ENCODE assay signal across 18 cellular contexts in genomic region chr16:84085774-84086173, GRCh38. TPM values are rescaled to one million over a fixed set of nuclear protein-coding genes. Genes with fewer than 3 reads are reported as not detected.
DNase-seq lines count a peak whose midpoint lies in the region; ATAC-seq and TF ChIP-seq lines count a peak whose summit lies in the region.
"Had no signal": no experiment of that assay in that cellular context is flagged by ENCODE, and none has a peak within 500 bp of the region (broad histone marks: within the 10 kb centered on the region; RNA-seq: fewer than 3 reads in every experiment).

No MANE protein-coding gene starts in this region.

- no peak overlapping the region for H3K27ac Mint-ChIP-seq in activated T-helper 2 cell treated with anti-CD3 and anti-CD28 coated beads, Interferon-gamma antibody, Interleukin-2, Interleukin-4, amounts not matched to agents 10 μg/mL and 5 μg/mL and 100 μg/mL, durations not matched to agents 14 hours and 24 hours and 36 hours

- H3K4me3 ChIP-seq in vagina (no peak overlapping the region), sigmoid colon (no peak overlapping the region)
- H3K4me3 ChIP-seq: PC-9 had no signal

- TF ChIP-seq POLR2A in vagina (IDR thresholded peaks at IDR 0.05) (no peak), sigmoid colon (IDR thresholded peaks at IDR 0.05) (no peak)

- H3K9me3 Mint-ChIP-seq in activated T-helper 2 cell treated with anti-CD3 and anti-CD28 coated beads, Interferon-gamma antibody, Interleukin-2, Interleukin-4, amounts not matched to agents 10 μg/mL and 5 μg/mL and 100 μg/mL, durations not matched to agents 14 hours and 24 hours and 36 hours = no peaks in the 10 kb centered on the region

- H3K36me3 ChIP-seq in vagina (peaks cover 0 to 77% of the 10 kb centered on the region in 2 donors), sigmoid colon (peaks cover 40 to 96% (median 50%) of the 10 kb centered on the region in 4 donors)

- TF ChIP-seq EP300 in sigmoid colon (IDR thresholded peaks at IDR 0.05) = no peak

- H3K27ac ChIP-seq in vagina (no peak overlapping the region), sigmoid colon (no peak overlapping the region)
- H3K27ac ChIP-seq: PC-9 had no signal

- H3K9me3 ChIP-seq in vagina (no peaks in the 10 kb centered on the region), sigmoid colon (no peaks in the 10 kb centered on the region)
- H3K9me3 ChIP-seq: BE2C had no signal

- H3K4me1 Mint-ChIP-seq in activated T-helper 2 cell treated with anti-CD3 and anti-CD28 coated beads, Interferon-gamma antibody, Interleukin-2, Interleukin-4, amounts not matched to agents 10 μg/mL and 5 μg/mL and 100 μg/mL, durations not matched to agents 14 hours and 24 hours and 36 hours (ENCODE audit: low read depth) = peaks cover 42% of the 10 kb centered on the region

- 45 to 63% methylated on average over 6 of the region's 6 CpGs for WGBS in sigmoid colon, 2 donors

- H3K27me3 ChIP-seq in vagina (no peaks in the 10 kb centered on the region), sigmoid colon (no peaks in the 10 kb centered on the region)
- H3K27me3 ChIP-seq: BE2C had no signal

- no peak for ATAC-seq in HG03045 (IDR thresholded peaks at IDR 0.05; ENCODE audit: unreplicated experiment)

- H3K4me1 ChIP-seq in vagina (no peaks in the 10 kb centered on the region), sigmoid colon (peaks cover 0 to 13% (median 3%) of the 10 kb centered on the region in 4 donors)
- H3K4me1 ChIP-seq: BE2C had no signal

- intact Hi-C loops in activated T-helper 2 cell treated with anti-CD3 and anti-CD28 coated beads, Interferon-gamma antibody, Interleukin-2, Interleukin-4, amounts not matched to agents 10 μg/mL and 5 μg/mL and 100 μg/mL, durations not matched to agents 14 hours and 24 hours and 36 hours (cut with micrococcal nuclease) = loop anchor here (2.0 to 10.0 kb wide), 2 partner anchors 53 to 419 kb away; partner anchors contain the start of gene MEAK7
- intact Hi-C loops in vagina (cut with DNase I) (loop anchor here (10.0 kb wide), 1 partner anchor 99 kb away; the partner anchor contains the start of gene TAF1C), sigmoid colon (cut with DNase I) (loop anchor here (2.0 kb wide), 1 partner anchor 101 kb away; the partner anchor contains the start of gene TAF1C)

- peak; percentile 72 to 84 for DNase-seq in AML-193 (lab: John Stamatoyannopoulos, UW)
- peak; percentile 61 for DNase-seq in GF-D8 (lab: John Stamatoyannopoulos, UW)
- peak; percentile 51 to 90 for DNase-seq in NOMO-1 (lab: John Stamatoyannopoulos, UW; ENCODE audit: unreplicated experiment in 2 of 2)
- DNase-seq in activated T-helper 2 cell treated with anti-CD3 and anti-CD28 coated beads, Interferon-gamma antibody, Interleukin-2, Interleukin-4, amounts not matched to agents 10 μg/mL and 5 μg/mL and 100 μg/mL, durations not matched to agents 14 hours and 24 hours and 36 hours (ENCODE audit: low spot score) = no peak
- DNase-seq in vagina (ENCODE audit: extremely low spot score in 2 of 2) = no peak
- no peak for DNase-seq in NCI-H2227 (lab: John Stamatoyannopoulos, UW; ENCODE audit: unreplicated experiment)
- no peak for DNase-seq in sigmoid colon
- DNase-seq: activated CD8-positive, alpha-beta memory T cell treated with anti-CD3 and anti-CD28 coated beads, Interleukin-2, amount 50 U/mL, for 48 hours; BE2C; dermis blood vessel endothelial cell; IMR-90; NCI-H2107; PC-9; stimulated activated CD4-positive, alpha-beta T cell treated with anti-CD3 and anti-CD28 coated beads, Interleukin-4, amount 100 ng/mL, for 4 hours had no signal

- H3K36me3 Mint-ChIP-seq in activated T-helper 2 cell treated with anti-CD3 and anti-CD28 coated beads, Interferon-gamma antibody, Interleukin-2, Interleukin-4, amounts not matched to agents 10 μg/mL and 5 μg/mL and 100 μg/mL, durations not matched to agents 14 hours and 24 hours and 36 hours (ENCODE audit: low read depth) = peaks cover 70% of the 10 kb centered on the region

- H3K4me3 Mint-ChIP-seq in activated T-helper 2 cell treated with anti-CD3 and anti-CD28 coated beads, Interferon-gamma antibody, Interleukin-2, Interleukin-4, amounts not matched to agents 10 μg/mL and 5 μg/mL and 100 μg/mL, durations not matched to agents 14 hours and 24 hours and 36 hours (ENCODE audit: low read depth) = peak overlapping the region; percentile 1

- no peaks in the 10 kb centered on the region for H3K27me3 Mint-ChIP-seq in activated T-helper 2 cell treated with anti-CD3 and anti-CD28 coated beads, Interferon-gamma antibody, Interleukin-2, Interleukin-4, amounts not matched to agents 10 μg/mL and 5 μg/mL and 100 μg/mL, durations not matched to agents 14 hours and 24 hours and 36 hours (ENCODE audit: low read depth)

- TF ChIP-seq CTCF in vagina (IDR thresholded peaks at IDR 0.05) = no peak
- TF ChIP-seq CTCF in sigmoid colon (IDR thresholded peaks at IDR 0.05) = no peak

RNA-seq across cellular contexts. Expression of gene MBTPS1, which starts 31.0 kb away (rescaled TPM):
- total RNA-seq in activated T-helper 2 cell treated with anti-CD3 and anti-CD28 coated beads, Interferon-gamma antibody, Interleukin-2, Interleukin-4, amounts not matched to agents 10 μg/mL and 5 μg/mL and 100 μg/mL, durations not matched to agents 14 hours and 24 hours and 36 hours = 54.5 and 58.1 TPM in 2 replicates
- 71.0 TPM for total RNA-seq in vagina
- total RNA-seq in sigmoid colon = 10 to 100 TPM; 69.3 to 83.6 (median 79.3) TPM
- polyA plus RNA-seq in sigmoid colon = 10 to 100 TPM; 13.6 to 48.7 (median 23.4) TPM

RNA-seq across cellular contexts. Expression of gene SLC38A8, which starts 43.2 kb away (rescaled TPM):
- 0.28 TPM in 1 of 2 replicates, not detected in the other for total RNA-seq in activated T-helper 2 cell treated with anti-CD3 and anti-CD28 coated beads, Interferon-gamma antibody, Interleukin-2, Interleukin-4, amounts not matched to agents 10 μg/mL and 5 μg/mL and 100 μg/mL, durations not matched to agents 14 hours and 24 hours and 36 hours
- total RNA-seq in vagina (not detected), sigmoid colon (not detected)
- polyA plus RNA-seq in sigmoid colon = not detected
- total RNA-seq: dermis blood vessel endothelial cell, fibroblast of lung, IMR-90, mononuclear cell, PC-9, renal cortical epithelial cell had no signal
- polyA plus RNA-seq: fibroblast of lung, IMR-90 had no signal

RNA-seq across cellular contexts. Expression of gene HSDL1, which starts 59.2 kb away (rescaled TPM):
- 16.7 and 19.9 TPM in 2 replicates for total RNA-seq in activated T-helper 2 cell treated with anti-CD3 and anti-CD28 coated beads, Interferon-gamma antibody, Interleukin-2, Interleukin-4, amounts not matched to agents 10 μg/mL and 5 μg/mL and 100 μg/mL, durations not matched to agents 14 hours and 24 hours and 36 hours
- total RNA-seq in vagina = 16.9 TPM
- total RNA-seq in sigmoid colon = 10 to 100 TPM; 11.4 to 27.8 (median 18.4) TPM
- polyA plus RNA-seq in sigmoid colon = 1 to 10 TPM; 5.3 to 7.9 (median 6.6) TPM

RNA-seq across cellular contexts. Expression of gene DNAAF1, which starts 59.3 kb away (rescaled TPM):
- 0.09 TPM in 1 of 2 replicates, not detected in the other for total RNA-seq in activated T-helper 2 cell treated with anti-CD3 and anti-CD28 coated beads, Interferon-gamma antibody, Interleukin-2, Interleukin-4, amounts not matched to agents 10 μg/mL and 5 μg/mL and 100 μg/mL, durations not matched to agents 14 hours and 24 hours and 36 hours
- total RNA-seq in vagina (not detected), sigmoid colon (under 1 TPM in 1 of 4 donors, not detected in 3; 0.36 TPM)
- under 1 TPM in 1 of 3 donors, not detected in 2; 0.15 TPM for polyA plus RNA-seq in sigmoid colon
- total RNA-seq: fibroblast of lung, IMR-90 had no signal
- polyA plus RNA-seq: fibroblast of lung had no signal

Comparison
In these comparisons a context has a peak if more than half of its experiments do, and no peak if none do; other contexts are left out.
1. DNase-seq: peak in AML-193 (2 of 2), GF-D8 (single experiment) and NOMO-1 (2 of 2); none in activated T-helper 2 cell treated with anti-CD3 and anti-CD28 coated beads, Interferon-gamma antibody, Interleukin-2, Interleukin-4, amounts not matched to agents 10 μg/mL and 5 μg/mL and 100 μg/mL, durations not matched to agents 14 hours and 24 hours and 36 hours (single experiment), vagina (0 of 2), NCI-H2227 (single experiment) and sigmoid colon (single experiment).